Comparison of ENCODE assay signal across 14 cellular contexts in the genomic region with DNA sequence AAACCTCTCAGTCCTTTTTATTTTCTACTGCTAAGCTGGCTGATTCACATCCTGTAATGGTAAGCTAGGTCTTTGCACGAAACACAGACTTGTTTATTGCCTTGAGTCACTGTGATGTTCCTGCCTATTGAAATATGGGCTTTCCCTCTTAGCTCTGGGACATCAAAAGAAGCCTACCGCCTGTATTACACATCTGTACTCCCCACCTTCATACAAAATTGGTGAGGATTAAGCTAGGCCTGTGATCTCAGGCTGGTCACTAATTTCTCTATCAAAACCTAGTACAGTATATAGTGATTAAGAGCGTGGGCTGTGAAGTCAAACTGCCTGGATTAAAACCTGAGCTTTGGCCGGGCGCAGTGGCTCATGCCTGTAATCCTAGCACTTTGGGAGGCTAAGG.
DNase-seq lines count a peak whose midpoint lies in the region; ATAC-seq and TF ChIP-seq lines count a peak whose summit lies in the region.
"Had no signal": no experiment of that assay in that cellular context is flagged by ENCODE, and none has a peak within 500 bp of the region (broad histone marks: within the 10 kb centered on the region; RNA-seq: fewer than 3 reads in every experiment).

No MANE protein-coding gene starts in this region.

- peaks cover 41 to 79% of the 10 kb centered on the region in 2 experiments for H3K4me1 ChIP-seq in HCT116 (ENCODE audit: control insufficient read depth in 1 of 2, insufficient read depth in 2 of 2, low read length in 2 of 2)
- peaks cover 16% of the 10 kb centered on the region for H3K4me1 ChIP-seq in adipocyte (ENCODE audit: control insufficient read depth, insufficient read depth, low read length)

- H3K9me2 ChIP-seq in HCT116 (ENCODE audit: insufficient read depth), result no peaks in the 10 kb centered on the region

- H3K9ac ChIP-seq in HCT116 (ENCODE audit: low read length) (peak overlapping the region; percentile 57), adipocyte (ENCODE audit: low read length) (no peak overlapping the region)

- no peaks in the 10 kb centered on the region for H3K9me3 ChIP-seq in HCT116 (ENCODE audit: control insufficient read depth in 1 of 2, insufficient read depth in 1 of 2, low read depth in 1 of 2, low read length in 2 of 2)
- no peaks in the 10 kb centered on the region for H3K9me3 ChIP-seq in adipocyte (ENCODE audit: control insufficient read depth, low read length)
- H3K9me3 ChIP-seq: ovary had no signal

- no peaks in the 10 kb centered on the region for H3K36me3 ChIP-seq in HCT116 (ENCODE audit: control insufficient read depth in 1 of 2, insufficient read depth in 2 of 2, low read length in 2 of 2)
- H3K36me3 ChIP-seq in adipocyte (ENCODE audit: control insufficient read depth, insufficient read depth, low read length, severe bottlenecking), result no peaks in the 10 kb centered on the region
- no peaks in the 10 kb centered on the region for H3K36me3 ChIP-seq in kidney epithelial cell (ENCODE audit: control insufficient read depth, insufficient read depth, low read length)
- H3K36me3 ChIP-seq: ovary had no signal

- ATAC-seq in HCT116 (peak; percentile 87), HG02870 (IDR thresholded peaks at IDR 0.05; ENCODE audit: unreplicated experiment) (no peak)

- intact Hi-C loops in HCT116 (cut with micrococcal nuclease), result no loop called here

- RAD21 ChIA-PET in HCT116 (lab: Charles Lee; ENCODE audit: low non-redundant PET in 1 of 2, low total read pairs in 2 of 2, uncharacterized antibody in 2 of 2, unreplicated experiment in 2 of 2), result interaction anchor here (0.6 to 2.2 kb wide), 4 partner anchors 11 to 55 kb away, joined by 3 to 8 read pairs (median 6); no protein-coding TSS in a partner anchor

- H3K27ac ChIP-seq in HCT116 (ENCODE audit: low read depth, low read length), result peak overlapping the region; percentile 73
- H3K27ac ChIP-seq: ovary had no signal

- BruUV-seq in HCT116 (replicated peaks; lab: Mats Ljungman, UMichigan), result no TSS peak

- CTCF ChIA-PET in AG04449 (lab: Yijun Ruan, JAX), result interaction anchor here (0.6 to 4.2 kb wide), 14 partner anchors 8 to 165 kb away, joined by 3 to 23 read pairs (median 4); no protein-coding TSS in a partner anchor
- CTCF ChIA-PET in HCT116 (lab: Charles Lee), result interaction anchor here (0.7 to 3.4 kb wide), 13 partner anchors 8 to 278 kb away, joined by 3 to 26 read pairs (median 4); a partner anchor contains a TSS

- POLR2A ChIA-PET in AG04449 (lab: Yijun Ruan, JAX) (interaction anchor here (0.6 kb wide), 1 partner anchor 1276 kb away, joined by 3 read pairs; no protein-coding TSS in a partner anchor), HCT116 (lab: Charles Lee) (interaction anchor here (1.7 to 2.2 kb wide), 2 partner anchors 15 to 666 kb away, joined by 5 to 6 read pairs; a partner anchor contains a TSS)

- peaks cover 19% of the 10 kb centered on the region for H3K79me2 ChIP-seq in HCT116 (ENCODE audit: insufficient read depth, low read length)

- no peak overlapping the region for H2AFZ ChIP-seq in HCT116 (ENCODE audit: low read depth, low read length, poor library complexity, severe bottlenecking)

- H3K4me3 ChIP-seq in AG04449 (ENCODE audit: low read depth, low read length) (no peak overlapping the region), HCT116 (replicated peaks in 1 of 2; ENCODE audit: low read depth in 1 of 2, low read length in 2 of 2) (peak overlapping the region in 1 of 2 experiments; percentile 21; a peak in 1 of 4 replicates), adipocyte (ENCODE audit: low read length) (no peak overlapping the region), kidney epithelial cell (ENCODE audit: low read depth, low read length) (no peak overlapping the region)
- H3K4me3 ChIP-seq: lung, ovary had no signal

- H4K20me1 ChIP-seq in HCT116 (ENCODE audit: insufficient read depth), result no peaks in the 10 kb centered on the region

- TF ChIP-seq RAD21 in HCT116 (IDR thresholded peaks at IDR 0.05; ENCODE audit: low read depth), result peak; percentile 39

- DNase-seq in AG04449 (ENCODE audit: low read depth, low spot score), result peak; percentile 45
- peak; percentile 98 for DNase-seq in HCT116 (ENCODE audit: low read depth, low spot score)
- DNase-seq in adipocyte (ENCODE audit: low read depth), result peak; percentile 59
- DNase-seq in kidney epithelial cell (ENCODE audit: low read depth), result peak; percentile 73
- DNase-seq in RPMI8226, result no peak
- DNase-seq in stimulated activated CD4-positive, alpha-beta T cell treated with anti-CD3 and anti-CD28 coated beads, Interleukin-4, amount 100 ng/mL, for 4 hours, result no peak
- no peak for DNase-seq in GM19240 (ENCODE audit: insufficient read length, low spot score)
- DNase-seq: Calu3; KBM-7; NCI-H2171 treated with DMSO at 0.1 percent for 48 hours; ovary; stimulated activated CD4-positive, alpha-beta T cell treated with anti-CD3 and anti-CD28 coated beads, Interleukin-4, amount 100 ng/mL, for 1 hour had no signal

- H3K4me2 ChIP-seq in HCT116 (ENCODE audit: low read length), result peak overlapping the region; percentile 70

- no peak for TF ChIP-seq POLR2A in HCT116 (IDR thresholded peaks at IDR 0.05; ENCODE audit: borderline replicate concordance, extremely low read depth, insufficient read depth, insufficient read length)

- H3K27me3 ChIP-seq in HCT116 (ENCODE audit: insufficient read depth, low read length) (no peaks in the 10 kb centered on the region), adipocyte (replicated peaks; ENCODE audit: control insufficient read depth, insufficient read depth, low read length) (no peaks in the 10 kb centered on the region), kidney epithelial cell (ENCODE audit: control insufficient read depth, insufficient read depth, low read length) (no peaks in the 10 kb centered on the region)
- H3K27me3 ChIP-seq: ovary had no signal

- TF ChIP-seq CTCF in AG04449 (IDR thresholded peaks at IDR 0.05; ENCODE audit: insufficient read depth, low read length, missing control alignments) (no peak), HCT116 (IDR thresholded peaks at IDR 0.05 in 2 of 3, conservative IDR thresholded peaks at IDR 0.05 in 1 of 3; ENCODE audit: borderline replicate concordance in 1 of 3, insufficient read depth in 1 of 3, low read depth in 2 of 3, low read length in 2 of 3) (no peak), kidney epithelial cell (IDR thresholded peaks at IDR 0.05; ENCODE audit: insufficient read depth, low read length, poor library complexity, severe bottlenecking) (no peak)

TF ChIP-seq in HCT116, 20 proteins besides CTCF, POLR2A, EP300 and RAD21 (continues in another document):
- no peak for TF ChIP-seq EZH2 (IDR thresholded peaks at IDR 0.05)
- TF ChIP-seq, protein P1, sequence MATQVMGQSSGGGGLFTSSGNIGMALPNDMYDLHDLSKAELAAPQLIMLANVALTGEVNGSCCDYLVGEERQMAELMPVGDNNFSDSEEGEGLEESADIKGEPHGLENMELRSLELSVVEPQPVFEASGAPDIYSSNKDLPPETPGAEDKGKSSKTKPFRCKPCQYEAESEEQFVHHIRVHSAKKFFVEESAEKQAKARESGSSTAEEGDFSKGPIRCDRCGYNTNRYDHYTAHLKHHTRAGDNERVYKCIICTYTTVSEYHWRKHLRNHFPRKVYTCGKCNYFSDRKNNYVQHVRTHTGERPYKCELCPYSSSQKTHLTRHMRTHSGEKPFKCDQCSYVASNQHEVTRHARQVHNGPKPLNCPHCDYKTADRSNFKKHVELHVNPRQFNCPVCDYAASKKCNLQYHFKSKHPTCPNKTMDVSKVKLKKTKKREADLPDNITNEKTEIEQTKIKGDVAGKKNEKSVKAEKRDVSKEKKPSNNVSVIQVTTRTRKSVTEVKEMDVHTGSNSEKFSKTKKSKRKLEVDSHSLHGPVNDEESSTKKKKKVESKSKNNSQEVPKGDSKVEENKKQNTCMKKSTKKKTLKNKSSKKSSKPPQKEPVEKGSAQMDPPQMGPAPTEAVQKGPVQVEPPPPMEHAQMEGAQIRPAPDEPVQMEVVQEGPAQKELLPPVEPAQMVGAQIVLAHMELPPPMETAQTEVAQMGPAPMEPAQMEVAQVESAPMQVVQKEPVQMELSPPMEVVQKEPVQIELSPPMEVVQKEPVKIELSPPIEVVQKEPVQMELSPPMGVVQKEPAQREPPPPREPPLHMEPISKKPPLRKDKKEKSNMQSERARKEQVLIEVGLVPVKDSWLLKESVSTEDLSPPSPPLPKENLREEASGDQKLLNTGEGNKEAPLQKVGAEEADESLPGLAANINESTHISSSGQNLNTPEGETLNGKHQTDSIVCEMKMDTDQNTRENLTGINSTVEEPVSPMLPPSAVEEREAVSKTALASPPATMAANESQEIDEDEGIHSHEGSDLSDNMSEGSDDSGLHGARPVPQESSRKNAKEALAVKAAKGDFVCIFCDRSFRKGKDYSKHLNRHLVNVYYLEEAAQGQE (IDR thresholded peaks at IDR 0.05; ENCODE audit: low read depth), result no peak
- no peak for TF ChIP-seq ZFX (IDR thresholded peaks at IDR 0.05)
- peak; percentile 90 for TF ChIP-seq SIN3A (IDR thresholded peaks at IDR 0.05; ENCODE audit: low read depth)
- peak; percentile 23 for TF ChIP-seq YY1 (IDR thresholded peaks at IDR 0.05; ENCODE audit: extremely low read depth, insufficient replicate concordance, low read depth, low read length)
- TF ChIP-seq EGR1 (IDR thresholded peaks at IDR 0.05; ENCODE audit: low read depth), result peak; percentile 87
- TF ChIP-seq ZNF274 (IDR thresholded peaks at IDR 0.05; ENCODE audit: low read depth, low read length), result no peak
- TF ChIP-seq EZH2phosphoT487 (IDR thresholded peaks at IDR 0.05; ENCODE audit: borderline replicate concordance), result no peak
- TF ChIP-seq CEBPB (IDR thresholded peaks at IDR 0.05; ENCODE audit: low read depth), result peak; percentile 94
- TF ChIP-seq JUND (IDR thresholded peaks at IDR 0.05), result peak; percentile 99
- TF ChIP-seq POLR2AphosphoS5 (IDR thresholded peaks at IDR 0.05; ENCODE audit: low read depth, low read length), result peak; percentile 32; the same call in 1 of the 2 replicates
- peak; percentile 99 for TF ChIP-seq TCF7L2 (IDR thresholded peaks at IDR 0.05; ENCODE audit: borderline replicate concordance, extremely low read depth, insufficient read depth, insufficient read length)
- TF ChIP-seq, protein P2, sequence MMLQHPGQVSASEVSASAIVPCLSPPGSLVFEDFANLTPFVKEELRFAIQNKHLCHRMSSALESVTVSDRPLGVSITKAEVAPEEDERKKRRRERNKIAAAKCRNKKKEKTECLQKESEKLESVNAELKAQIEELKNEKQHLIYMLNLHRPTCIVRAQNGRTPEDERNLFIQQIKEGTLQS (IDR thresholded peaks at IDR 0.05), result peak; percentile 40; the same call in 1 of the 2 replicates

Comparison
In these comparisons a context has a peak if more than half of its experiments do, and no peak if none do; other contexts are left out.
1. DNase-seq: peak in AG04449 (single experiment), HCT116 (single experiment), adipocyte (single experiment) and kidney epithelial cell (single experiment); none in RPMI8226 (single experiment), stimulated activated CD4-positive, alpha-beta T cell treated with anti-CD3 and anti-CD28 coated beads, Interleukin-4, amount 100 ng/mL, for 4 hours (0 of 2) and GM19240 (single experiment).